In genomic region chr20:33558348-33559144, GRCh38 we compare ENCODE assay signal across 17 cellular contexts.
DNase-seq lines count a peak whose midpoint lies in the region; ATAC-seq and TF ChIP-seq lines count a peak whose summit lies in the region.
"Had no signal": no experiment of that assay in that cellular context is flagged by ENCODE, and none has a peak within 500 bp of the region (broad histone marks: within the 10 kb centered on the region; RNA-seq: fewer than 3 reads in every experiment).

No MANE protein-coding gene starts in this region.

- peaks cover 20% of the 10 kb centered on the region for H3K4me1 ChIP-seq in CD8-positive, alpha-beta memory T cell (ENCODE audit: insufficient read depth, low read length)
- H3K4me1 ChIP-seq in IMR-90 (ENCODE audit: control insufficient read depth, insufficient read depth, low read length) (peaks cover 7% of the 10 kb centered on the region), mucosa of descending colon (ENCODE audit: low read depth) (peaks cover 27% of the 10 kb centered on the region)

- no peak overlapping the region for H3K9ac ChIP-seq in IMR-90 (ENCODE audit: low read depth, low read length)
- H3K9ac ChIP-seq: BLaER1 had no signal

- ATAC-seq in IMR-90 (ENCODE audit: low read depth) (no peak), mucosa of descending colon (no peak)
- ATAC-seq in activated T-helper 17 cell treated with anti-CD3 and anti-CD28 coated beads, Interleukin-2, amount 50 U/mL, for 72 hours (replicated peaks): no peak
- ATAC-seq: CD8-positive, alpha-beta T cell had no signal

- H2AK9ac ChIP-seq in IMR-90 (replicated peaks; ENCODE audit: low read depth, low read length, poor library complexity): no peak overlapping the region

- no peaks in the 10 kb centered on the region for H3K9me3 ChIP-seq in CD8-positive, alpha-beta memory T cell (ENCODE audit: low read length)
- H3K9me3 ChIP-seq in IMR-90 (ENCODE audit: control insufficient read depth, insufficient read depth, low read length) (no peaks in the 10 kb centered on the region), mucosa of descending colon (no peaks in the 10 kb centered on the region)
- H3K9me3 ChIP-seq: BLaER1, HAP-1 had no signal

- H3K79me1 ChIP-seq in IMR-90 (ENCODE audit: low read depth in 1 of 2, low read length in 2 of 2): peaks cover 9 to 40% of the 10 kb centered on the region in 2 experiments; a peak in 3 of 4 replicates

- no peak overlapping the region for H2AK5ac ChIP-seq in IMR-90 (ENCODE audit: low read depth, low read length)

- H4K20me1 ChIP-seq in IMR-90 (ENCODE audit: insufficient read depth, low read length): peaks cover 8% of the 10 kb centered on the region; the same call in 1 of the 2 replicates

- no peak for TF ChIP-seq CTCF in IMR-90 (conservative IDR thresholded peaks at IDR 0.05; ENCODE audit: low read depth, low read length)
- TF ChIP-seq CTCF in nephron progenitor cell (IDR thresholded peaks at IDR 0.05): no peak
- TF ChIP-seq CTCF in mucosa of descending colon (IDR thresholded peaks at IDR 0.05): no peak

- H3K4me3 Mint-ChIP-seq in activated naive CD4-positive, alpha-beta T cell treated with anti-CD3 and anti-CD28 coated beads, Interleukin-2, amount 50 U/mL, for 24 hours: no peak overlapping the region
- no peak overlapping the region for H3K4me3 Mint-ChIP-seq in CD8-positive, alpha-beta memory T cell
- H3K4me3 Mint-ChIP-seq in nephron progenitor cell: no peak overlapping the region
- H3K4me3 Mint-ChIP-seq in activated T-helper 17 cell treated with anti-CD3 and anti-CD28 coated beads, Interleukin-2, amount 50 U/mL, for 72 hours: no peak overlapping the region
- H3K4me3 Mint-ChIP-seq: CD8-positive, alpha-beta T cell had no signal

- no peak overlapping the region for H3K18ac ChIP-seq in IMR-90 (ENCODE audit: low read depth, low read length)

- H3K9me3 Mint-ChIP-seq in activated naive CD4-positive, alpha-beta T cell treated with anti-CD3 and anti-CD28 coated beads, Interleukin-2, amount 50 U/mL, for 24 hours: no peaks in the 10 kb centered on the region
- H3K9me3 Mint-ChIP-seq in CD8-positive, alpha-beta memory T cell: no peaks in the 10 kb centered on the region
- peaks cover 7% of the 10 kb centered on the region for H3K9me3 Mint-ChIP-seq in nephron progenitor cell
- no peaks in the 10 kb centered on the region for H3K9me3 Mint-ChIP-seq in activated T-helper 17 cell treated with anti-CD3 and anti-CD28 coated beads, Interleukin-2, amount 50 U/mL, for 72 hours
- H3K9me3 Mint-ChIP-seq: CD8-positive, alpha-beta T cell had no signal

- H3K27ac Mint-ChIP-seq in activated naive CD4-positive, alpha-beta T cell treated with anti-CD3 and anti-CD28 coated beads, Interleukin-2, amount 50 U/mL, for 24 hours: peak overlapping the region; percentile 25
- peak overlapping the region in 6 of 8 donors; percentile 16 to 98 (median 62) for H3K27ac Mint-ChIP-seq in CD8-positive, alpha-beta memory T cell
- H3K27ac Mint-ChIP-seq in nephron progenitor cell: peak overlapping the region; percentile 4
- H3K27ac Mint-ChIP-seq in activated T-helper 17 cell treated with anti-CD3 and anti-CD28 coated beads, Interleukin-2, amount 50 U/mL, for 72 hours: no peak overlapping the region
- H3K27ac Mint-ChIP-seq: CD8-positive, alpha-beta T cell had no signal

- no peak overlapping the region for H3K4me2 ChIP-seq in IMR-90 (ENCODE audit: low read depth, low read length)
- H3K4me2 ChIP-seq: BLaER1 had no signal

- no peaks in the 10 kb centered on the region for H3K27me3 Mint-ChIP-seq in activated naive CD4-positive, alpha-beta T cell treated with anti-CD3 and anti-CD28 coated beads, Interleukin-2, amount 50 U/mL, for 24 hours
- no peaks in the 10 kb centered on the region for H3K27me3 Mint-ChIP-seq in CD8-positive, alpha-beta memory T cell
- peaks cover 6% of the 10 kb centered on the region for H3K27me3 Mint-ChIP-seq in nephron progenitor cell (ENCODE audit: low read depth, poor library complexity)
- H3K27me3 Mint-ChIP-seq in activated T-helper 17 cell treated with anti-CD3 and anti-CD28 coated beads, Interleukin-2, amount 50 U/mL, for 72 hours: no peaks in the 10 kb centered on the region

- H2BK120ac ChIP-seq in IMR-90 (ENCODE audit: low read depth, low read length): no peak overlapping the region

- in situ Hi-C loops in IMR-90 (cut with MboI; ENCODE audit: low sequenced_read_pairs): no loop called here

- no peak overlapping the region for H4K91ac ChIP-seq in IMR-90 (ENCODE audit: insufficient read depth, low read depth, low read length)

- no peak for TF ChIP-seq RAD21 in IMR-90 (IDR thresholded peaks at IDR 0.05; ENCODE audit: low read length)

- intact Hi-C loops in IMR-90 (cut with micrococcal nuclease): no loop called here
- intact Hi-C loops in mucosa of descending colon (cut with DNase I, micrococcal nuclease): no loop called here

- TF ChIP-seq POLR2A in IMR-90 (IDR thresholded peaks at IDR 0.05; ENCODE audit: low read depth, low read length): no peak

- H4K5ac ChIP-seq in IMR-90 (ENCODE audit: low read depth, low read length): no peak overlapping the region

- H2BK20ac ChIP-seq in IMR-90 (ENCODE audit: low read depth, low read length): no peak overlapping the region

- no peak overlapping the region for H4K8ac ChIP-seq in IMR-90 (ENCODE audit: low read depth in 2 of 2, low read length in 2 of 2)

- no peak overlapping the region for H3K23ac ChIP-seq in IMR-90 (ENCODE audit: low read depth, low read length)

- H3K27me3 ChIP-seq in CD8-positive, alpha-beta memory T cell (ENCODE audit: insufficient read depth, low read length, poor library complexity, severe bottlenecking): no peaks in the 10 kb centered on the region
- H3K27me3 ChIP-seq in IMR-90 (ENCODE audit: control insufficient read depth, insufficient read depth, low read length): no peaks in the 10 kb centered on the region
- H3K27me3 ChIP-seq: BLaER1 had no signal

- H3K36me3 ChIP-seq in CD8-positive, alpha-beta memory T cell (ENCODE audit: insufficient read depth, low read length): no peaks in the 10 kb centered on the region
- H3K36me3 ChIP-seq in IMR-90 (ENCODE audit: control insufficient read depth, insufficient read depth, low read length) (no peaks in the 10 kb centered on the region), mucosa of descending colon (ENCODE audit: low read depth) (peaks cover 4% of the 10 kb centered on the region)
- H3K36me3 ChIP-seq: HAP-1 had no signal

- WGBS in IMR-90 (ENCODE audit: extremely low coverage in 2 of 2, insufficient read length in 1 of 2), 2 experiments: no CpG with 5 or more reads among the region's 9 CpGs

- peaks cover 7% of the 10 kb centered on the region for H3K36me3 Mint-ChIP-seq in activated naive CD4-positive, alpha-beta T cell treated with anti-CD3 and anti-CD28 coated beads, Interleukin-2, amount 50 U/mL, for 24 hours
- peaks cover 3 to 13% (median 9%) of the 10 kb centered on the region in 3 donors for H3K36me3 Mint-ChIP-seq in CD8-positive, alpha-beta memory T cell
- H3K36me3 Mint-ChIP-seq in nephron progenitor cell (ENCODE audit: low read depth): peaks cover 43% of the 10 kb centered on the region
- peaks cover 16% of the 10 kb centered on the region for H3K36me3 Mint-ChIP-seq in activated T-helper 17 cell treated with anti-CD3 and anti-CD28 coated beads, Interleukin-2, amount 50 U/mL, for 72 hours (ENCODE audit: low read depth)

- H3K4ac ChIP-seq in IMR-90 (ENCODE audit: low read depth, low read length): no peak overlapping the region

- H3K27ac ChIP-seq in CD8-positive, alpha-beta memory T cell (ENCODE audit: low read depth, low read length): no peak overlapping the region
- H3K27ac ChIP-seq in IMR-90 (ENCODE audit: insufficient read depth, low read length): no peak overlapping the region
- H3K27ac ChIP-seq: BLaER1 had no signal

- H2AFZ ChIP-seq in IMR-90 (replicated peaks; ENCODE audit: low read length, poor library complexity): no peak overlapping the region

- peaks cover 8% of the 10 kb centered on the region; the same call in 1 of the 2 replicates for H3K9me1 ChIP-seq in IMR-90 (ENCODE audit: insufficient read depth, low read length)

- no peak overlapping the region for H2BK5ac ChIP-seq in IMR-90 (ENCODE audit: low read depth, low read length, poor library complexity, severe bottlenecking)

- no peak overlapping the region for H3K14ac ChIP-seq in IMR-90 (replicated peaks; ENCODE audit: low read depth, low read length)

- H3K4me3 ChIP-seq in CD8-positive, alpha-beta memory T cell (ENCODE audit: low read length): no peak overlapping the region
- no peak overlapping the region for H3K4me3 ChIP-seq in IMR-90 (ENCODE audit: insufficient read depth, low read depth, low read length)
- H3K4me3 ChIP-seq in mucosa of descending colon: no peak overlapping the region
- H3K4me3 ChIP-seq: BLaER1, HAP-1 had no signal

- CTCF ChIA-PET in CD8-positive, alpha-beta memory T cell (lab: Charles Lee): no interaction called here
- CTCF ChIA-PET in IMR-90 (lab: Yijun Ruan, JAX): no interaction called here

- no peak overlapping the region for H2BK15ac ChIP-seq in IMR-90 (ENCODE audit: low read depth, low read length)

- DNase-seq in activated naive CD4-positive, alpha-beta T cell treated with Interleukin-2 at 50 U/mL for 16 hours: no peak
- DNase-seq in CD8-positive, alpha-beta memory T cell: no peak
- DNase-seq in IMR-90 (no peak), nephron progenitor cell (no peak), mucosa of descending colon (no peak)
- DNase-seq: CD8-positive, alpha-beta T cell; MV-4-11; NCI-H1105 treated with DMSO at 0.1 percent for 48 hours; NCI-H2029 treated with DMSO at 0.1 percent for 48 hours; NCI-H226; NCI-H510A treated with DMSO at 0.1 percent for 48 hours; NCI-H774; NK-92 treated with Interleukin-12 subunit alpha and Interleukin-12 subunit beta, amount 100 ng/mL, for 24 hours had no signal

- dilution Hi-C loops in IMR-90 (cut with HindIII; ENCODE audit: low sequenced_read_pairs, unreplicated experiment): no loop called here

- BruUV-seq in IMR-90 (replicated peaks; lab: Mats Ljungman, UMichigan): no TSS peak

- POLR2A ChIA-PET in CD8-positive, alpha-beta memory T cell (lab: Charles Lee): no interaction called here
- POLR2A ChIA-PET in IMR-90 (lab: Charles Lee; ENCODE audit: unreplicated experiment): interaction anchor here (0.6 kb wide), 1 partner anchor 978 kb away, joined by 5 read pairs; no protein-coding TSS in a partner anchor

- peaks cover 34% of the 10 kb centered on the region for H3K4me1 Mint-ChIP-seq in activated naive CD4-positive, alpha-beta T cell treated with anti-CD3 and anti-CD28 coated beads, Interleukin-2, amount 50 U/mL, for 24 hours
- H3K4me1 Mint-ChIP-seq in CD8-positive, alpha-beta memory T cell: peaks cover 24 to 43% (median 28%) of the 10 kb centered on the region in 3 donors
- peaks cover 44% of the 10 kb centered on the region for H3K4me1 Mint-ChIP-seq in nephron progenitor cell
- H3K4me1 Mint-ChIP-seq in activated T-helper 17 cell treated with anti-CD3 and anti-CD28 coated beads, Interleukin-2, amount 50 U/mL, for 72 hours: peaks cover 19% of the 10 kb centered on the region

- H3K56ac ChIP-seq in IMR-90 (ENCODE audit: extremely low read depth, insufficient read depth, low read length): no peak overlapping the region

TF ChIP-seq in IMR-90, 13 proteins besides CTCF, POLR2A, EP300 and RAD21:
- TF ChIP-seq RCOR1 (IDR thresholded peaks at IDR 0.05; ENCODE audit: insufficient replicate concordance, low read length): no peak
- peak; percentile 39; the same call in 1 of the 2 replicates for TF ChIP-seq CEBPB (IDR thresholded peaks at IDR 0.05; ENCODE audit: low read depth, low read length)
